ENCODE assay signal across 17 cellular contexts in genomic region chr4:217891-218290, GRCh38.
DNase-seq lines count a peak whose midpoint lies in the region; ATAC-seq and TF ChIP-seq lines count a peak whose summit lies in the region.
"Had no signal": no experiment of that assay in that cellular context is flagged by ENCODE, and none has a peak within 500 bp of the region (broad histone marks: within the 10 kb centered on the region; RNA-seq: fewer than 3 reads in every experiment).

No MANE protein-coding gene starts in this region.

- TF ChIP-seq CTCF in SU-DHL-6 (IDR thresholded peaks at IDR 0.05; ENCODE audit: insufficient read depth, low read length, poor library complexity, severe bottlenecking): no peak

- H3F3A ChIP-seq in SU-DHL-6 (ENCODE audit: insufficient read depth): no peaks in the 10 kb centered on the region

- no peaks in the 10 kb centered on the region for H3K9me3 ChIP-seq in Karpas-422 (ENCODE audit: low read length)
- H3K9me3 ChIP-seq in SU-DHL-6 (ENCODE audit: insufficient read depth, low read length): peaks cover 9% of the 10 kb centered on the region; the same call in 1 of the 2 replicates
- H3K9me3 ChIP-seq: Caco-2 had no signal

- no peaks in the 10 kb centered on the region for H3K27me3 ChIP-seq in Karpas-422 (ENCODE audit: low read length)
- H3K27me3 ChIP-seq in SU-DHL-6 (ENCODE audit: low read length): no peaks in the 10 kb centered on the region
- H3K27me3 ChIP-seq: BLaER1 treated with 17β-estradiol and CSF1 and Interleukin-3, amounts not matched to agents 10 nM and 100 nM had no signal

- H2AFZ ChIP-seq in Karpas-422 (ENCODE audit: low read length) (0 out of 2 replicates have a peak overlapping the region, but pooled peaks have one; percentile 20), SU-DHL-6 (ENCODE audit: low read depth, low read length, severe bottlenecking) (no peak overlapping the region)

- H3K9ac ChIP-seq in Karpas-422 (ENCODE audit: low read length) (no peak overlapping the region), SU-DHL-6 (ENCODE audit: low read length) (no peak overlapping the region)
- H3K9ac ChIP-seq: BLaER1 treated with 17β-estradiol and CSF1 and Interleukin-3, amounts not matched to agents 10 nM and 100 nM had no signal

- 0 out of 2 replicates have a peak, but pooled peaks cover 2% of the 10 kb centered on the region for H3K79me2 ChIP-seq in Karpas-422 (ENCODE audit: low read length)
- no peaks in the 10 kb centered on the region for H3K79me2 ChIP-seq in SU-DHL-6 (ENCODE audit: insufficient read depth, low read length)

- H3K4me3 ChIP-seq in Karpas-422 (ENCODE audit: low read length) (no peak overlapping the region), SU-DHL-6 (ENCODE audit: insufficient read depth, low read length, poor library complexity, severe bottlenecking) (no peak overlapping the region)
- H3K4me3 ChIP-seq: A549; BLaER1 treated with 17β-estradiol and CSF1 and Interleukin-3, amounts not matched to agents 10 nM and 100 nM had no signal

- peaks cover 44% of the 10 kb centered on the region for H3K4me1 ChIP-seq in Karpas-422 (ENCODE audit: low read length)
- H3K4me1 ChIP-seq: A549; BLaER1 treated with 17β-estradiol and CSF1 and Interleukin-3, amounts not matched to agents 10 nM and 100 nM; Caco-2 had no signal

- H3K36me3 ChIP-seq in Karpas-422 (ENCODE audit: insufficient read depth, low read length) (peaks cover 36% of the 10 kb centered on the region), SU-DHL-6 (ENCODE audit: low read length) (no peaks in the 10 kb centered on the region)

- H3K4me2 ChIP-seq in Karpas-422 (ENCODE audit: low read depth, low read length, poor library complexity, severe bottlenecking): no peak overlapping the region
- H3K4me2 ChIP-seq in SU-DHL-6 (ENCODE audit: low read depth, low read length, poor library complexity, severe bottlenecking): no peak overlapping the region
- H3K4me2 ChIP-seq: A549; BLaER1 treated with 17β-estradiol and CSF1 and Interleukin-3, amounts not matched to agents 10 nM and 100 nM had no signal

- H4K20me1 ChIP-seq in Karpas-422 (ENCODE audit: insufficient read depth, low read depth, low read length) (no peaks in the 10 kb centered on the region), SU-DHL-6 (ENCODE audit: low read depth, low read length) (no peaks in the 10 kb centered on the region)
- H4K20me1 ChIP-seq: BLaER1 treated with 17β-estradiol and CSF1 and Interleukin-3, amounts not matched to agents 10 nM and 100 nM had no signal

- H3K9me2 ChIP-seq in Karpas-422 (replicated peaks; ENCODE audit: insufficient read depth, low read length) (no peaks in the 10 kb centered on the region), SU-DHL-6 (replicated peaks; ENCODE audit: insufficient read depth, low read length) (no peaks in the 10 kb centered on the region)

- DNase-seq in Karpas-422 (no peak), dermis microvascular lymphatic vessel endothelial cell (ENCODE audit: low read depth in 2 of 2) (peak; percentile 39 to 61), NCI-H1105 treated with DMSO at 0.1 percent for 48 hours (lab: John Stamatoyannopoulos, UW) (no peak), superior temporal gyrus (ENCODE audit: extremely low spot score) (no peak)
- DNase-seq: AML-193; Caco-2; Calu3; CD4-positive, alpha-beta T cell; CD8-positive, alpha-beta T cell; DMS79 treated with DMSO at 0.1 percent for 48 hours; GF-D8 had no signal

- H3K27ac ChIP-seq in Karpas-422 (ENCODE audit: low read length) (peak overlapping the region; percentile 89), SU-DHL-6 (ENCODE audit: low read depth, low read length) (0 out of 2 replicates have a peak overlapping the region, but pooled peaks have one; percentile 9)
- H3K27ac ChIP-seq: 22Rv1; A549; BLaER1 treated with 17β-estradiol and CSF1 and Interleukin-3, amounts not matched to agents 10 nM and 100 nM; C4-2B had no signal

- ATAC-seq in GM18519 (IDR thresholded peaks at IDR 0.05; ENCODE audit: low FRiP score, unreplicated experiment): no peak
- ATAC-seq: A549; CD8-positive, alpha-beta T cell had no signal

Comparison
In these comparisons a context has a peak if more than half of its experiments do, and no peak if none do; other contexts are left out.
1. DNase-seq: peak in dermis microvascular lymphatic vessel endothelial cell (2 of 2); none in Karpas-422 (single experiment), NCI-H1105 treated with DMSO at 0.1 percent for 48 hours (single experiment) and superior temporal gyrus (single experiment).